Comparison of ENCODE assay signal across 1 cellular context in the genomic region with DNA sequence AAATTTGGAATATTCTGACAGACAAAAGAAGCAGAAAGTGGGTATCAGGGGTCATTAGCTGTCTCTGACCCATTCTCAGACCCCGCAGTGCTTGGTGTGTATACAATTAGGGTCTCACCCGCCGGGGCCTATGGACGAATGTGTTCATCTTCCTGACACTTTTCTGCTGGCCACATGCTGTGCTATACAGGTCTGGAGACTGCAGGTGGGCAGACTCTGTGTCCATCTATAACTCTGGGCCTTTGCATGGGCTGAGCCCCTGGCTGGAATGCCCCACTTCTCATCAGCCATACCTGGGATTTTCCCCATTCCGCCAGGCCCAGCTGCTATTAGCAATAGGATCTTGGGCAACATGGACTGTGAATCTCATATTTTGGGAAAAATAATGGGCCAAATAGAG.
TF ChIP-seq lines count a peak whose summit lies in the region.

No MANE protein-coding gene starts in this region.

TF ChIP-seq in GM12878, 131 proteins besides CTCF, POLR2A, EP300 and RAD21:
- TF ChIP-seq BMI1 (IDR thresholded peaks at IDR 0.05; ENCODE audit: borderline replicate concordance) (no peak), MXI1 (IDR thresholded peaks at IDR 0.05; ENCODE audit: low read depth, low read length) (no peak), MEF2A (IDR thresholded peaks at IDR 0.05; ENCODE audit: insufficient read depth, low read depth, low read length) (no peak), ZBED1 (IDR thresholded peaks at IDR 0.05; ENCODE audit: borderline replicate concordance) (no peak), TBL1XR1 (IDR thresholded peaks at IDR 0.05; ENCODE audit: low read depth, low read length) (no peak), MTA3 (IDR thresholded peaks at IDR 0.05; ENCODE audit: borderline replicate concordance, low read length) (no peak), MEF2B (IDR thresholded peaks at IDR 0.05; ENCODE audit: partially characterized antibody, poor library complexity, severe bottlenecking) (no peak), SIN3A (IDR thresholded peaks at IDR 0.05; ENCODE audit: low read depth, low read length) (no peak), NR2C1 (IDR thresholded peaks at IDR 0.05) (no peak), TARDBP (IDR thresholded peaks at IDR 0.05; ENCODE audit: borderline replicate concordance) (no peak)
- TF ChIP-seq, protein P1, sequence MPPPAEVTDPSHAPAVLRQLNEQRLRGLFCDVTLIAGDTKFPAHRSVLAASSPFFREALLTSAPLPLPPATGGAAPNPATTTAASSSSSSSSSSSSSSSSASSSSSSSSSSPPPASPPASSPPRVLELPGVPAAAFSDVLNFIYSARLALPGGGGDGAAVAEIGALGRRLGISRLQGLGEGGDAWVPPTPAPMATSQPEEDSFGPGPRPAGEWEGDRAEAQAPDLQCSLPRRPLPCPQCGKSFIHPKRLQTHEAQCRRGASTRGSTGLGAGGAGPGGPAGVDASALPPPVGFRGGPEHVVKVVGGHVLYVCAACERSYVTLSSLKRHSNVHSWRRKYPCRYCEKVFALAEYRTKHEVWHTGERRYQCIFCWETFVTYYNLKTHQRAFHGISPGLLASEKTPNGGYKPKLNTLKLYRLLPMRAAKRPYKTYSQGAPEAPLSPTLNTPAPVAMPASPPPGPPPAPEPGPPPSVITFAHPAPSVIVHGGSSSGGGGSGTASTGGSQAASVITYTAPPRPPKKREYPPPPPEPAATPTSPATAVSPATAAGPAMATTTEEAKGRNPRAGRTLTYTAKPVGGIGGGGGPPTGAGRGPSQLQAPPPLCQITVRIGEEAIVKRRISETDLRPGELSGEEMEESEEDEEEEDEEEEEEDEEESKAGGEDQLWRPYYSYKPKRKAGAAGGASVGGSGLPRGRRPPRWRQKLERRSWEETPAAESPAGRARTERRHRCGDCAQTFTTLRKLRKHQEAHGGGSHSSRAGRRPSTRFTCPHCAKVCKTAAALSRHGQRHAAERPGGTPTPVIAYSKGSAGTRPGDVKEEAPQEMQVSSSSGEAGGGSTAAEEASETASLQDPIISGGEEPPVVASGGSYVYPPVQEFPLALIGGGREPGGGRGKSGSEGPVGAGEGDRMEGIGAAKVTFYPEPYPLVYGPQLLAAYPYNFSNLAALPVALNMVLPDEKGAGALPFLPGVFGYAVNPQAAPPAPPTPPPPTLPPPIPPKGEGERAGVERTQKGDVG (CRISPR knock-in tag; IDR thresholded peaks at IDR 0.05) = no peak
- TF ChIP-seq, protein P2, sequence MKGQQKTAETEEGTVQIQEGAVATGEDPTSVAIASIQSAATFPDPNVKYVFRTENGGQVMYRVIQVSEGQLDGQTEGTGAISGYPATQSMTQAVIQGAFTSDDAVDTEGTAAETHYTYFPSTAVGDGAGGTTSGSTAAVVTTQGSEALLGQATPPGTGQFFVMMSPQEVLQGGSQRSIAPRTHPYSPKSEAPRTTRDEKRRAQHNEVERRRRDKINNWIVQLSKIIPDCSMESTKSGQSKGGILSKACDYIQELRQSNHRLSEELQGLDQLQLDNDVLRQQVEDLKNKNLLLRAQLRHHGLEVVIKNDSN (IDR thresholded peaks at IDR 0.05; ENCODE audit: borderline replicate concordance, extremely low read length, insufficient read depth, low read depth, low read length) = no peak
TF ChIP-seq in GM12878: peak in this region for 0.
